ENCODE assay signal across 8 cellular contexts in the genomic region with DNA sequence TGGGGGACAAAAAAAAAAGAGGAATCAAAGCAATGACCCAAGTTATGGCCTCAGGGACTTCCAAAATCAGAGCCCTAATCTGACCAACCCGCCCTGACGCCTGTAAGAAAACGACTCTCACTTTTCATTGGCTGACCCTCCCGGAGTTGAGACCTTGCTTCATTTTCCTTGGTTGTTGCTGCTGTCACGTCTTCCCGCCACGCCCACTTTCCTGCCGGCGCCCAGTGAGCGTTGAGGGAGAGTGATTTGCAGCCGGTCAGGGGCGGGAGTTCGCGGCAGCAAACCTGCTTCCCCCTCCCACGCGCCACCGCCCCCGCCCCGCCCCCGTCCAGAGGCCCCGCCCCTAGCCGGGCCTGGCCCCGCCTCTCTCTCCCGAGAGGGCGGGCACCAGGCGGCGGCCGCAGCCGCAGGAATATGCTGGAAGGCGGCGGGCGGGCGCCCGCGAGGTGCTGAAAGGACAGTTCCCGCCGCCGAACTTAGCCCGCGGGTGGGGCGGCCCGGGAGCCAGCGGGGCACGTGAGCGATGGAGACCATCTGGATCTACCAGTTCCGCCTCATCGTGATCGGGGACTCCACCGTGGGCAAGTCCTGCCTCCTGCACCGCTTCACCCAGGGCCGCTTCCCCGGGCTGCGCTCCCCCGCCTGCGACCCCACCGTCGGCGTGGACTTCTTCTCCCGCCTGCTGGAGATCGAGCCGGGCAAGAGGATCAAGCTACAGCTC. TPM values are rescaled to one million over a fixed set of nuclear protein-coding genes. Genes with fewer than 3 reads are reported as not detected.
A peak's percentile ranks its signal among the peaks of the same experiment; 100 is the strongest.
DNase-seq lines count a peak whose midpoint lies in the region; ATAC-seq, FAIRE-seq and TF ChIP-seq lines count a peak whose summit lies in the region.

A gene with protein sequence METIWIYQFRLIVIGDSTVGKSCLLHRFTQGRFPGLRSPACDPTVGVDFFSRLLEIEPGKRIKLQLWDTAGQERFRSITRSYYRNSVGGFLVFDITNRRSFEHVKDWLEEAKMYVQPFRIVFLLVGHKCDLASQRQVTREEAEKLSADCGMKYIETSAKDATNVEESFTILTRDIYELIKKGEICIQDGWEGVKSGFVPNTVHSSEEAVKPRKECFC (plus strand): TSS at position 403 of the 721 bp plus-strand sequence. CDS start 121 bp downstream, at position 524.

- DNase-seq in NCI-H187 treated with DMSO at 0.1 percent for 48 hours (lab: John Stamatoyannopoulos, UW) (peak; percentile 92), T-helper 9 cell (peak; percentile 46), GM12878 (ENCODE audit: low read depth, low spot score) (peak; percentile 95), iPS DF 19.7 (ENCODE audit: low read depth, low spot score) (peak; percentile 96), retinal pigment epithelial cell (ENCODE audit: low read depth) (peak; percentile 84), urothelium cell line (ENCODE audit: low spot score) (no peak)

- H4K20me1 ChIP-seq in GM12878 (ENCODE audit: control insufficient read depth, insufficient read depth), result no peaks in the 10 kb centered on the region

- FAIRE-seq in GM12878 (lab: Jason Lieb, UNC), result peak; percentile 98
- FAIRE-seq in urothelium cell line (lab: Jason Lieb, UNC), result no peak

- H3K9me3 ChIP-seq in GM12878 (replicated peaks; ENCODE audit: control insufficient read depth, insufficient read depth, low read length), result no peaks in the 10 kb centered on the region

- no peaks in the 10 kb centered on the region for H3K27me3 ChIP-seq in GM12878 (replicated peaks in 1 of 2; ENCODE audit: control insufficient read depth in 2 of 2, insufficient read depth in 2 of 2, low read length in 1 of 2)

- peaks cover 13% of the 10 kb centered on the region; the same call in 1 of the 2 replicates for H3K4me1 ChIP-seq in GM12878 (ENCODE audit: control insufficient read depth, insufficient read depth, low read length)

- CTCF ChIA-PET in GM12878 (lab: Yijun Ruan, JAX), result interaction anchor here (1.6 kb wide), 1 partner anchor 15 kb away, joined by 3 read pairs; no protein-coding TSS in a partner anchor

- SMC1A ChIA-PET in GM12878 (lab: Charles Lee; ENCODE audit: uncharacterized antibody, unreplicated experiment), result no interaction called here

- BruUV-seq in GM12878 (replicated peaks; lab: Mats Ljungman, UMichigan), result no TSS peak

- TF ChIP-seq CTCF in GM12878 (IDR thresholded peaks at IDR 0.05 in 2 of 3, conservative IDR thresholded peaks at IDR 0.05 in 1 of 3; ENCODE audit: control insufficient read depth in 2 of 3, extremely low read depth in 1 of 3, insufficient read depth in 1 of 3, low read depth in 3 of 3, low read length in 3 of 3) (no peak), retinal pigment epithelial cell (conservative IDR thresholded peaks at IDR 0.05; ENCODE audit: low read depth, low read length) (no peak)

- intact Hi-C loops in GM12878 (cut with micrococcal nuclease; ENCODE audit: unreplicated experiment), result loop anchor here (10.0 kb wide), 1 partner anchor 727 kb away; no protein-coding TSS in a partner anchor

- in situ Hi-C loops in GM12878 (cut with MboI), result no loop called here

- H3K27ac ChIP-seq in GM12878 (ENCODE audit: control insufficient read depth, insufficient read depth), result peak within 1 kb of the TSS; percentile 69

- H3K4me3 ChIP-seq in GM12878 (peak within 1 kb of the TSS; percentile 94), retinal pigment epithelial cell (ENCODE audit: low read length) (peak within 1 kb of the TSS; percentile 52)

- no peak for TF ChIP-seq RAD21 in GM12878 (IDR thresholded peaks at IDR 0.05; ENCODE audit: insufficient read depth, low read depth, low read length)

- POLR2A ChIA-PET in GM12878 (lab: Charles Lee), result no interaction called here

- peak; percentile 96 for ATAC-seq in GM18498 (IDR thresholded peaks at IDR 0.05; ENCODE audit: unreplicated experiment)
- ATAC-seq in HG02938 (IDR thresholded peaks at IDR 0.05; ENCODE audit: unreplicated experiment), result peak; percentile 93
- ATAC-seq in GM12878, result peak; percentile 96

- TF ChIP-seq POLR2A in GM12878 (IDR thresholded peaks at IDR 0.05; ENCODE audit: low read depth, low read length), result peak; percentile 58; the same call in 1 of the 2 replicates

- no peaks in the 10 kb centered on the region for H3K36me3 ChIP-seq in GM12878 (ENCODE audit: control insufficient read depth in 2 of 2, insufficient read depth in 2 of 2, low read length in 1 of 2)

- peak within 1 kb of the TSS; percentile 86 for H2AFZ ChIP-seq in GM12878 (ENCODE audit: control insufficient read depth, low read depth, low read length)

- H3K4me2 ChIP-seq in GM12878 (ENCODE audit: control insufficient read depth, insufficient read depth), result peak within 1 kb of the TSS; percentile 72

- H3K79me2 ChIP-seq in GM12878 (ENCODE audit: control insufficient read depth, insufficient read depth, low read length), result peaks cover 24% of the 10 kb centered on the region

- no peak for TF ChIP-seq EP300 in GM12878 (IDR thresholded peaks at IDR 0.05; ENCODE audit: borderline replicate concordance in 1 of 2, control insufficient read depth in 1 of 2, low read depth in 2 of 2, low read length in 2 of 2)

- H3K9ac ChIP-seq in GM12878 (ENCODE audit: control insufficient read depth, insufficient read depth, low read length), result peak within 1 kb of the TSS; percentile 75

- RAD21 ChIA-PET in GM12878 (lab: Charles Lee; ENCODE audit: unreplicated experiment), result no interaction called here

- WGBS in GM12878 (ENCODE audit: insufficient coverage, insufficient replicate concordance, low lambda C conversion rate, missing lambda C conversion rate), result 1% methylated on average over 44 of the region's 61 CpGs

TF ChIP-seq in GM12878, 131 proteins besides CTCF, POLR2A, EP300 and RAD21 (continues in another document):
- TF ChIP-seq BACH1 (IDR thresholded peaks at IDR 0.05; ENCODE audit: borderline replicate concordance) (no peak), EGR1 (IDR thresholded peaks at IDR 0.05; ENCODE audit: borderline replicate concordance in 1 of 2, low read depth in 2 of 2, low read length in 2 of 2) (peak in 1 of 2 experiments; percentile 79; a peak in 2 of 3 replicates), CREM (IDR thresholded peaks at IDR 0.05; ENCODE audit: low read depth) (peak; percentile 54; the same call in 1 of the 2 replicates), SIN3A (IDR thresholded peaks at IDR 0.05; ENCODE audit: low read depth, low read length) (peak; percentile 85; the same call in 1 of the 2 replicates), JUNB (IDR thresholded peaks at IDR 0.05) (no peak), SREBF1 (IDR thresholded peaks at IDR 0.05; ENCODE audit: low read length) (no peak), ZNF622 (IDR thresholded peaks at IDR 0.05) (no peak), SRF (IDR thresholded peaks at IDR 0.05; ENCODE audit: low read depth in 2 of 2, low read length in 2 of 2) (no peak)
- TF ChIP-seq, protein P1, sequence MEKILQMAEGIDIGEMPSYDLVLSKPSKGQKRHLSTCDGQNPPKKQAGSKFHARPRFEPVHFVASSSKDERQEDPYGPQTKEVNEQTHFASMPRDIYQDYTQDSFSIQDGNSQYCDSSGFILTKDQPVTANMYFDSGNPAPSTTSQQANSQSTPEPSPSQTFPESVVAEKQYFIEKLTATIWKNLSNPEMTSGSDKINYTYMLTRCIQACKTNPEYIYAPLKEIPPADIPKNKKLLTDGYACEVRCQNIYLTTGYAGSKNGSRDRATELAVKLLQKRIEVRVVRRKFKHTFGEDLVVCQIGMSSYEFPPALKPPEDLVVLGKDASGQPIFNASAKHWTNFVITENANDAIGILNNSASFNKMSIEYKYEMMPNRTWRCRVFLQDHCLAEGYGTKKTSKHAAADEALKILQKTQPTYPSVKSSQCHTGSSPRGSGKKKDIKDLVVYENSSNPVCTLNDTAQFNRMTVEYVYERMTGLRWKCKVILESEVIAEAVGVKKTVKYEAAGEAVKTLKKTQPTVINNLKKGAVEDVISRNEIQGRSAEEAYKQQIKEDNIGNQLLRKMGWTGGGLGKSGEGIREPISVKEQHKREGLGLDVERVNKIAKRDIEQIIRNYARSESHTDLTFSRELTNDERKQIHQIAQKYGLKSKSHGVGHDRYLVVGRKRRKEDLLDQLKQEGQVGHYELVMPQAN (conservative IDR thresholded peaks at IDR 0.05), result peak; percentile 77
- TF ChIP-seq, protein P2, sequence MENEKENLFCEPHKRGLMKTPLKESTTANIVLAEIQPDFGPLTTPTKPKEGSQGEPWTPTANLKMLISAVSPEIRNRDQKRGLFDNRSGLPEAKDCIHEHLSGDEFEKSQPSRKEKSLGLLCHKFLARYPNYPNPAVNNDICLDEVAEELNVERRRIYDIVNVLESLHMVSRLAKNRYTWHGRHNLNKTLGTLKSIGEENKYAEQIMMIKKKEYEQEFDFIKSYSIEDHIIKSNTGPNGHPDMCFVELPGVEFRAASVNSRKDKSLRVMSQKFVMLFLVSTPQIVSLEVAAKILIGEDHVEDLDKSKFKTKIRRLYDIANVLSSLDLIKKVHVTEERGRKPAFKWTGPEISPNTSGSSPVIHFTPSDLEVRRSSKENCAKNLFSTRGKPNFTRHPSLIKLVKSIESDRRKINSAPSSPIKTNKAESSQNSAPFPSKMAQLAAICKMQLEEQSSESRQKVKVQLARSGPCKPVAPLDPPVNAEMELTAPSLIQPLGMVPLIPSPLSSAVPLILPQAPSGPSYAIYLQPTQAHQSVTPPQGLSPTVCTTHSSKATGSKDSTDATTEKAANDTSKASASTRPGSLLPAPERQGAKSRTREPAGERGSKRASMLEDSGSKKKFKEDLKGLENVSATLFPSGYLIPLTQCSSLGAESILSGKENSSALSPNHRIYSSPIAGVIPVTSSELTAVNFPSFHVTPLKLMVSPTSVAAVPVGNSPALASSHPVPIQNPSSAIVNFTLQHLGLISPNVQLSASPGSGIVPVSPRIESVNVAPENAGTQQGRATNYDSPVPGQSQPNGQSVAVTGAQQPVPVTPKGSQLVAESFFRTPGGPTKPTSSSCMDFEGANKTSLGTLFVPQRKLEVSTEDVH (IDR thresholded peaks at IDR 0.05; ENCODE audit: low read depth, partially characterized antibody), result no peak

RNA-seq across cellular contexts. Expression of the gene that starts here (rescaled TPM):
- total RNA-seq in GM12878 (2013; cell fraction: nucleolus; rRNA removed), result 9.3 and 10.0 TPM in 2 replicates
- 5.8 and 8.3 TPM in 2 replicates for total RNA-seq in GM12878 (2014; rRNA removed)
- 9.2 and 9.5 TPM in 2 replicates for total RNA-seq in GM12878 (2014; rRNA removed; fragmentation: Illumina TruSeq; extraction: Trizol)
- 5.5 and 6.8 TPM in 2 replicates for total RNA-seq in GM12878 (2021)
- polyA plus RNA-seq in GM12878 (2011; ENCODE audit: low read depth), result 0.68 TPM
- 6.8 and 8.0 TPM in 2 replicates for polyA plus RNA-seq in GM12878 (2011; rRNA removed)
- 3.3 TPM in 2 replicates for polyA plus RNA-seq in GM12878 (2011; cell fraction: cytosol; rRNA removed)
- polyA plus RNA-seq in GM12878 (2011; cell fraction: nucleus; rRNA removed), result 1.5 and 1.6 TPM in 2 replicates
- 1.6 and 1.7 TPM in 2 replicates for polyA plus RNA-seq in GM12878 (2012)
- 6.8 and 7.5 TPM in 2 replicates for polyA plus RNA-seq in GM12878 (2014; fragmentation: Illumina TruSeq; extraction: Trizol)
- polyA plus RNA-seq in GM12878 (2014; fragmentation: Nextera tagmentation; extraction: Ambion mirVana), result under 1 TPM; 0.10 to 0.18 TPM
- 3.6 and 4.3 TPM in 2 replicates for polyA plus RNA-seq in GM12878 (2014; rRNA removed)
- 1 to 10 TPM; 2.0 to 2.1 TPM for polyA plus RNA-seq in GM12878 (2016; fragmentation: Nextera tagmentation; extraction: Ambion mirVana)
- polyA minus RNA-seq in GM12878 (2011; rRNA and poly(A)+ RNA removed), result 5.6 and 7.2 TPM in 2 replicates
- polyA minus RNA-seq in GM12878 (2011; cell fraction: cytosol; rRNA and poly(A)+ RNA removed), result 2.3 and 3.4 TPM in 2 replicates
- 0.85 and 2.0 TPM in 2 replicates for polyA minus RNA-seq in GM12878 (2011; cell fraction: nucleus; rRNA and poly(A)+ RNA removed)
